ENCODE assay signal across 18 cellular contexts in genomic region chr15:101445109-101445508, GRCh38. TPM values are rescaled to one million over a fixed set of nuclear protein-coding genes. Genes with fewer than 3 reads are reported as not detected.
DNase-seq lines count a peak whose midpoint lies in the region; ATAC-seq and TF ChIP-seq lines count a peak whose summit lies in the region.
"Had no signal": no experiment of that assay in that cellular context is flagged by ENCODE, and none has a peak within 500 bp of the region (broad histone marks: within the 10 kb centered on the region; RNA-seq: fewer than 3 reads in every experiment).

No MANE protein-coding gene starts in this region.

- TF ChIP-seq POLR2A in gastrocnemius medialis (IDR thresholded peaks at IDR 0.05) = no peak

- no peaks in the 10 kb centered on the region for H3K27me3 ChIP-seq in heart right ventricle
- no peaks in the 10 kb centered on the region for H3K27me3 ChIP-seq in gastrocnemius medialis

- H3K4me3 Mint-ChIP-seq in CD14-positive monocyte = no peak overlapping the region
- H3K4me3 Mint-ChIP-seq: CD4-positive, alpha-beta memory T cell; H9; IgD-negative memory B cell had no signal

- peaks cover 7 to 53% (median 25%) of the 10 kb centered on the region in 9 donors for H3K4me1 ChIP-seq in heart right ventricle
- peaks cover 16 to 21% of the 10 kb centered on the region in 2 donors for H3K4me1 ChIP-seq in gastrocnemius medialis

- H3K9me3 Mint-ChIP-seq in CD14-positive monocyte = peaks cover 0 to 9% (median 0%) of the 10 kb centered on the region in 7 donors
- H3K9me3 Mint-ChIP-seq: H9 had no signal

- 97 to 98% methylated on average over 8 of the region's 8 CpGs for WGBS in heart right ventricle, 2 donors

- in situ Hi-C loops in gastrocnemius medialis (cut with MboI; ENCODE audit: low sequenced_read_pairs in 4 of 4) (no loop called here), GM13976 (cut with MboI; ENCODE audit: low sequenced_read_pairs, unreplicated experiment) (no loop called here)

- peaks cover 5 to 13% (median 10%) of the 10 kb centered on the region in 3 donors for H3K27me3 Mint-ChIP-seq in CD14-positive monocyte (ENCODE audit: low read depth in 3 of 3)

- intact Hi-C loops in heart right ventricle (cut with DNase I) (loop anchor here in 1 of 10 donors (10.0 kb wide), 1 partner anchor 200 kb away; no protein-coding TSS in a partner anchor), left ventricle myocardium superior (cut with micrococcal nuclease) (no loop called here), CD14-positive monocyte (cut with micrococcal nuclease) (loop anchor here in 1 of 2 donors (5.0 kb wide), 1 partner anchor 148 kb away; the partner anchor contains the start of gene SNRPA1), gastrocnemius medialis (cut with DNase I; ENCODE audit: low total_unique reads) (loop anchor here (5.0 kb wide), 1 partner anchor 37 kb away; no protein-coding TSS in a partner anchor)

- peaks cover 42% of the 10 kb centered on the region for H3K4me1 Mint-ChIP-seq in CD14-positive monocyte

- no peak for TF ChIP-seq CTCF in heart right ventricle (IDR thresholded peaks at IDR 0.05)
- TF ChIP-seq CTCF in CD14-positive monocyte (IDR thresholded peaks at IDR 0.05) = no peak
- TF ChIP-seq CTCF in gastrocnemius medialis (IDR thresholded peaks at IDR 0.05 in 4 of 5, conservative IDR thresholded peaks at IDR 0.05 in 1 of 5) = no peak
- no peak for TF ChIP-seq CTCF in GM13976 (IDR thresholded peaks at IDR 0.05; ENCODE audit: borderline replicate concordance, control extremely low read depth, extremely low read depth, insufficient read depth, missing control alignments)

- H3K4me3 ChIP-seq in heart right ventricle = no peak overlapping the region
- H3K4me3 ChIP-seq in gastrocnemius medialis = no peak overlapping the region

- H3K36me3 ChIP-seq in heart right ventricle = no peaks in the 10 kb centered on the region
- peaks cover 0 to 5% of the 10 kb centered on the region in 2 donors for H3K36me3 ChIP-seq in gastrocnemius medialis

- no peaks in the 10 kb centered on the region for H3K36me3 Mint-ChIP-seq in CD14-positive monocyte
- H3K36me3 Mint-ChIP-seq: CD4-positive, alpha-beta memory T cell had no signal

- no peak for DNase-seq in heart right ventricle
- DNase-seq in left ventricle myocardium superior = no peak
- no peak for DNase-seq in CD14-positive monocyte (ENCODE audit: low spot score)
- peak; percentile 31 for DNase-seq in left lobe of liver (ENCODE audit: low spot score)
- no peak for DNase-seq in gastrocnemius medialis
- DNase-seq in GM13976 (ENCODE audit: low spot score) = no peak
- DNase-seq: 8988T; ACHN; C1 segment of cervical spinal cord; CD4-positive, alpha-beta memory T cell; DMS153; DMS79 treated with DMSO at 0.1 percent for 48 hours; EL; GOT3; H9 had no signal

- ATAC-seq in heart right ventricle = no peak
- ATAC-seq in left ventricle myocardium superior = no peak
- no peak for ATAC-seq in left lobe of liver
- ATAC-seq in gastrocnemius medialis = no peak
- no peak for ATAC-seq in GM21737 (IDR thresholded peaks at IDR 0.05; ENCODE audit: unreplicated experiment)
- ATAC-seq in HG03175 (IDR thresholded peaks at IDR 0.05; ENCODE audit: unreplicated experiment) = no peak

- H3K27ac Mint-ChIP-seq in CD14-positive monocyte = peak overlapping the region in 6 of 7 donors; percentile 8 to 96 (median 76)
- H3K27ac Mint-ChIP-seq: CD4-positive, alpha-beta memory T cell; H9 had no signal

- H3K9me3 ChIP-seq in heart right ventricle (peaks cover 0 to 5% (median 0%) of the 10 kb centered on the region in 11 donors), gastrocnemius medialis (no peaks in the 10 kb centered on the region)

- H3K27ac ChIP-seq in heart right ventricle (peak overlapping the region; percentile 48 to 85 (median 68)), gastrocnemius medialis (peak overlapping the region; percentile 61 to 95 (median 74))

RNA-seq across cellular contexts. Expression of gene PCSK6, which starts 44.4 kb away (rescaled TPM):
- total RNA-seq in heart right ventricle (10 to 100 TPM; 12.9 to 34.0 (median 24.7) TPM), left ventricle myocardium superior (31.9 TPM), left lobe of liver (180 TPM), gastrocnemius medialis (10 to 100 TPM; 12.8 to 46.0 (median 23.6) TPM)
- polyA plus RNA-seq in heart right ventricle (10 to 100 TPM in 1 of 2 donors, 1 to 10 TPM in 1; 4.6 to 10.3 TPM), CD14-positive monocyte (under 1 TPM; 0.05 to 0.10 TPM)
